1 cellular context compared by ENCODE assay signal in genomic region chr16:67226804-67227566, GRCh38.
TF ChIP-seq lines count a peak whose summit lies in the region.

Gene TMEM208, plus strand, starts transcription at chr16:67227130. Its CDS starts 89 bp downstream, at chr16:67227219.

TF ChIP-seq in K562, 482 proteins besides CTCF, POLR2A, EP300 and RAD21 (continued from another document and continues in another):
- TF ChIP-seq HOMEZ (CRISPR knock-in tag; IDR thresholded peaks at IDR 0.05) (no peak), THRB (CRISPR knock-in tag; conservative IDR thresholded peaks at IDR 0.05) (no peak), RB1 (IDR thresholded peaks at IDR 0.05; ENCODE audit: low read depth) (0 out of 2 replicates have a peak, but pooled peaks have one; percentile 35), ZBTB17 (CRISPR knock-in tag; IDR thresholded peaks at IDR 0.05) (no peak), EGR1 (conservative IDR thresholded peaks at IDR 0.05) (peak; percentile 97), FOXM1 (IDR thresholded peaks at IDR 0.05; ENCODE audit: low read depth) (no peak), FOXM1 (CRISPR knock-in tag; IDR thresholded peaks at IDR 0.05; ENCODE audit: low read depth) (no peak), XRCC4 (IDR thresholded peaks at IDR 0.05; ENCODE audit: extremely low read depth, insufficient read depth, insufficient read length) (no peak), CREM (IDR thresholded peaks at IDR 0.05; ENCODE audit: low read depth) (peak; percentile 100), ZNF518B (CRISPR knock-in tag; IDR thresholded peaks at IDR 0.05) (no peak), FOXA3 (CRISPR knock-in tag; conservative IDR thresholded peaks at IDR 0.05 in 1 of 2, IDR thresholded peaks at IDR 0.05 in 1 of 2) (peak in 1 of 2 experiments; percentile 57; a peak in 1 of 4 replicates), PATZ1 (CRISPR knock-in tag; IDR thresholded peaks at IDR 0.05; ENCODE audit: borderline replicate concordance) (no peak), SIN3B (IDR thresholded peaks at IDR 0.05; ENCODE audit: low read depth) (peak; percentile 99), FIP1L1 (IDR thresholded peaks at IDR 0.05; ENCODE audit: low read depth, low read length, poor library complexity, severe bottlenecking) (no peak), ZNF124 (CRISPR knock-in tag; IDR thresholded peaks at IDR 0.05) (no peak), ZNF143 (CRISPR knock-in tag; IDR thresholded peaks at IDR 0.05) (peak; percentile 99), FOXK2 (conservative IDR thresholded peaks at IDR 0.05 in 1 of 2, IDR thresholded peaks at IDR 0.05 in 1 of 2; ENCODE audit: low read depth in 2 of 2) (peak; percentile 77 to 89), ZNF239 (CRISPR knock-in tag; IDR thresholded peaks at IDR 0.05) (no peak), ZNF354B (CRISPR knock-in tag; IDR thresholded peaks at IDR 0.05) (no peak), OTX1 (CRISPR knock-in tag; IDR thresholded peaks at IDR 0.05) (peak; percentile 16; the same call in 1 of the 2 replicates), YY1 (IDR thresholded peaks at IDR 0.05; ENCODE audit: borderline replicate concordance in 1 of 3, control insufficient read depth in 1 of 3, extremely low read depth in 1 of 3, insufficient read depth in 3 of 3, insufficient read length in 1 of 3, insufficient replicate concordance in 2 of 3, low read depth in 1 of 3, low read length in 2 of 3) (peak; percentile 55 to 90 (median 86)), TBP (optimal IDR thresholded peaks at IDR 0.05; ENCODE audit: low read depth, low read length) (peak; percentile 69), KLF10 (CRISPR knock-in tag; IDR thresholded peaks at IDR 0.05) (no peak), NCOR1 (IDR thresholded peaks at IDR 0.05) (no peak), MIER1 (IDR thresholded peaks at IDR 0.05; ENCODE audit: low read depth) (no peak), LARP7 (IDR thresholded peaks at IDR 0.05) (no peak), PREB (CRISPR knock-in tag; IDR thresholded peaks at IDR 0.05) (no peak), ETS2 (tag; IDR thresholded peaks at IDR 0.05; ENCODE audit: borderline replicate concordance, poor library complexity, severe bottlenecking) (no peak), RFX5 (IDR thresholded peaks at IDR 0.05; ENCODE audit: low read depth, low read length) (no peak), MCM5 (IDR thresholded peaks at IDR 0.05; ENCODE audit: low read depth) (no peak), EHMT2 (IDR thresholded peaks at IDR 0.05) (no peak), RNF2 (IDR thresholded peaks at IDR 0.05) (peak; percentile 85), ZNF699 (CRISPR knock-in tag; IDR thresholded peaks at IDR 0.05; ENCODE audit: insufficient replicate concordance) (no peak), GATAD2B (IDR thresholded peaks at IDR 0.05; ENCODE audit: borderline replicate concordance) (no peak), CREB1 (IDR thresholded peaks at IDR 0.05) (peak; percentile 100), CREB1 (CRISPR knock-in tag; IDR thresholded peaks at IDR 0.05) (peak; percentile 100), ZKSCAN1 (IDR thresholded peaks at IDR 0.05; ENCODE audit: low read depth, low read length) (peak; percentile 77), LCOR (CRISPR knock-in tag; IDR thresholded peaks at IDR 0.05) (peak; percentile 83), KDM5B (IDR thresholded peaks at IDR 0.05; ENCODE audit: insufficient replicate concordance, low read depth, low read length) (peak; percentile 80), ZNF41 (CRISPR knock-in tag; conservative IDR thresholded peaks at IDR 0.05) (no peak), ATF2 (CRISPR knock-in tag; IDR thresholded peaks at IDR 0.05) (no peak), RBM14 (IDR thresholded peaks at IDR 0.05; ENCODE audit: borderline replicate concordance, insufficient read depth, low read depth, low read length) (no peak), IFI16 (CRISPR knock-in tag; IDR thresholded peaks at IDR 0.05) (no peak), CREB3L1 (IDR thresholded peaks at IDR 0.05; ENCODE audit: borderline replicate concordance, low read depth) (peak; percentile 99), HDAC6 (IDR thresholded peaks at IDR 0.05; ENCODE audit: low read depth, low read length) (no peak), VEZF1 (CRISPR knock-in tag; IDR thresholded peaks at IDR 0.05) (peak; percentile 89), U2AF1 (optimal IDR thresholded peaks at IDR 0.05; ENCODE audit: low read depth, low read length) (no peak), POLR2G (IDR thresholded peaks at IDR 0.05; ENCODE audit: low read depth, low read length) (peak; percentile 84), RCOR1 (IDR thresholded peaks at IDR 0.05; ENCODE audit: borderline replicate concordance in 1 of 2, low read depth in 2 of 2, low read length in 2 of 2) (0 out of 4 replicates have a peak, but pooled peaks of 1 of the 2 experiments have one; percentile 51), PML (IDR thresholded peaks at IDR 0.05; ENCODE audit: low read length) (peak; percentile 77; the same call in 1 of the 2 replicates)
